ENCODE assay signal across 1 cellular context in the genomic region with DNA sequence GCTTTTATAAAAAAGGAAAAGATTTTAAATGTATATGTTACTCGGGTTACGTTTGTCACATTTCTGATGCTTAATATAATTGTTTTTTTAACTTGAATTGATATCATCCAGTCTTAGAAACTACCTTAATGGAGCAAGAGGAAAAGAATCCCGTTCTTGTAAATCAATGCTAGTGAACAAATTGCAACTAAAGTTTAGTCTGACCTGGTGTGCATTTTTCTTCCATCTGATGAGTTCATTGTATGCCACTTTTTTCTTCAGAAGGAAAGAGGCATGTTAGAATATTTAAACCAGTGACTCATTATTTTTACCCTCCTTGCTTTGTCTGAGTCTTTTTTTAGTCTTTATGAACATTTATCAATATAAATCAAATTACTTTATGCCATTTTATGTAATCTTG.
TF ChIP-seq lines count a peak whose summit lies in the region.

No MANE protein-coding gene starts in this region.

TF ChIP-seq in WTC11, 78 proteins besides CTCF, POLR2A, EP300 and RAD21 (continued from another document):
- TF ChIP-seq AFF4 (CRISPR knock-in tag; IDR thresholded peaks at IDR 0.05; ENCODE audit: borderline replicate concordance) (no peak), ZNF263 (CRISPR knock-in tag; IDR thresholded peaks at IDR 0.05; ENCODE audit: low read depth) (no peak), E2F4 (CRISPR knock-in tag; IDR thresholded peaks at IDR 0.05; ENCODE audit: borderline replicate concordance, low read depth) (no peak), IRF2 (CRISPR knock-in tag; IDR thresholded peaks at IDR 0.05; ENCODE audit: borderline replicate concordance, low read depth) (no peak), RORB (CRISPR knock-in tag; IDR thresholded peaks at IDR 0.05) (no peak)
TF ChIP-seq in WTC11: peak in this region for 0.
